ENCODE assay signal across 1 cellular context in genomic region chr9:105286098-105286497, GRCh38.
TF ChIP-seq lines count a peak whose summit lies in the region.

No MANE protein-coding gene starts in this region.

TF ChIP-seq in WTC11, 78 proteins besides CTCF, POLR2A, EP300 and RAD21 (continued from another document):
- no peak for TF ChIP-seq AFF4 (CRISPR knock-in tag; IDR thresholded peaks at IDR 0.05; ENCODE audit: borderline replicate concordance)
- TF ChIP-seq GRHL2 (CRISPR knock-in tag; IDR thresholded peaks at IDR 0.05; ENCODE audit: insufficient replicate concordance, severe bottlenecking) = no peak
- TF ChIP-seq ZNF232 (CRISPR knock-in tag; IDR thresholded peaks at IDR 0.05) = no peak
- TF ChIP-seq OVOL2 (CRISPR knock-in tag; IDR thresholded peaks at IDR 0.05; ENCODE audit: borderline replicate concordance) = no peak
- TF ChIP-seq ZNF425 (CRISPR knock-in tag; conservative IDR thresholded peaks at IDR 0.05) = no peak
- no peak for TF ChIP-seq HMGA2 (CRISPR knock-in tag; IDR thresholded peaks at IDR 0.05)
